23 cellular contexts compared by ENCODE assay signal in the genomic region with DNA sequence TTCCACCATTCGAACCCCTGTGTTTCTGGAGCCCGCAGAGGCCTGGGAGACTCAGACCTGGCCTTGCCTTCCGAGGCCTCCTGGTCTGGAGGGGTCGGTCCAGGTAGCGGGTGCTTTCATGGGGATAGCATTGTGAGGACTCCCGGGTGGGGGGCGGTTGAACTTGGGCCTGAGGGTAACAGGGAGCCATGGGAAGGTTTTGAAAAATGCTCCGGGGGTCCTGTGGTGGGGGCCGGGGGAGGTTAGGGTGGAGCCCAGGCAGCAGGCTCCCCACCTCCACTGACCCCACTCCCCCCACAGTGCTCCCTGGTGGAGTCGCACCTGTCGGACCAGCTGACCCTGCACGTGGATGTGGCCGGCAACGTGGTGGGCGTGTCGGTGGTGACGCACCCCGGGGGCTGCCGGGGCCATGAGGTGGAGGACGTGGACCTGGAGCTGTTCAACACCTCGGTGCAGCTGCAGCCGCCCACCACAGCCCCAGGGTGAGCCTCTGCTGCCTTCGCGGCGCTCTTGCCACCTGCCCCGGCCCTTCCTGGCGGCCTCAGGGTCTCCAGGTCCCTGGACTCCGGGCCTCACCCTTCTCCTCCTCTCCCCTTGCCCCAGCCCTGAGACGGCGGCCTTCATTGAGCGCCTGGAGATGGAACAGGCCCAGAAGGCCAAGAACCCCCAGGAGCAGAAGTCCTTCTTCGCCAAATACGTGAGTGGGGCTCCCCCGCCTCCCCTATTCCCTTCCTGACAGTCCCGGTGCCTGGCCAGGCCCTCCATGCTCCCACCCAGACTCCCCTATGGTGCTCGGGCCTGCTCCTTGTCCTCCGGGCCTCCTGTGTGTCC. TPM values are rescaled to one million over a fixed set of nuclear protein-coding genes. Genes with fewer than 3 reads are reported as not detected.
"Had no signal": no experiment of that assay in that cellular context is flagged by ENCODE, and none has a peak within 500 bp of the region (broad histone marks: within the 10 kb centered on the region; RNA-seq: fewer than 3 reads in every experiment).

No MANE protein-coding gene starts in this region.

- ATAC-seq: activated CD8-positive, alpha-beta T cell treated with anti-CD3 and anti-CD28 coated beads, Interleukin-2, amount 10 ng/mL, durations not matched to agents 7 days and 5 days; lower lobe of right lung had no signal

- H3K27ac ChIP-seq: epithelial cell of prostate, lower lobe of right lung, SJSA1, suprapubic skin had no signal

- H3K9me3 ChIP-seq: lower lobe of right lung, SJSA1, suprapubic skin had no signal

- H3K4me3 ChIP-seq: lower lobe of right lung, SJSA1, suprapubic skin had no signal

- DNase-seq: activated B cell treated with CpG ODN at 0.5 μM for 24 hours; activated CD4-positive, alpha-beta T cell treated with anti-CD3 and anti-CD28 coated beads, Interleukin-2, amount 10 ng/mL, durations not matched to agents 24 days and 14 days; activated CD8-positive, alpha-beta memory T cell treated with anti-CD3 and anti-CD28 coated beads, Interleukin-2, amount 50 U/mL, for 4 hours; activated CD8-positive, alpha-beta T cell treated with anti-CD3 and anti-CD28 coated beads, Interleukin-2, amount 10 ng/mL, durations not matched to agents 7 days and 5 days; effector memory CD4-positive, alpha-beta T cell; foreskin melanocyte; immature natural killer cell; lower lobe of right lung; midbrain; stimulated activated CD4-positive, alpha-beta T cell treated with anti-CD3 and anti-CD28 coated beads, Interleukin-15, amount 100 ng/mL, for 24 hours; stimulated activated CD4-positive, alpha-beta T cell treated with anti-CD3 and anti-CD28 coated beads, Interleukin-4, amount 100 ng/mL, for 1 hour; stimulated activated naive CD4-positive, alpha-beta T cell treated with Interleukin-2 at 50 U/mL for 16 hours; SW 1271 had no signal

- H3K9me3 Mint-ChIP-seq: activated B cell treated with CpG ODN at 0.5 μM for 24 hours; activated CD4-positive, alpha-beta T cell treated with anti-CD3 and anti-CD28 coated beads, Interleukin-2, amount 10 ng/mL, durations not matched to agents 24 days and 14 days; immature natural killer cell; type B pancreatic cell had no signal

- H3K27me3 ChIP-seq: SJSA1, suprapubic skin had no signal

- H3K27me3 Mint-ChIP-seq: activated B cell treated with CpG ODN at 0.5 μM for 24 hours; activated CD4-positive, alpha-beta T cell treated with anti-CD3 and anti-CD28 coated beads, Interleukin-2, amount 10 ng/mL, durations not matched to agents 24 days and 14 days; activated naive CD8-positive, alpha-beta T cell had no signal

- H3K4me3 Mint-ChIP-seq: activated B cell treated with CpG ODN at 0.5 μM for 24 hours; activated CD4-positive, alpha-beta T cell treated with anti-CD3 and anti-CD28 coated beads, Interleukin-2, amount 10 ng/mL, durations not matched to agents 24 days and 14 days; activated CD8-positive, alpha-beta T cell treated with anti-CD3 and anti-CD28 coated beads, Interleukin-2, amount 10 ng/mL, durations not matched to agents 7 days and 5 days; activated naive CD8-positive, alpha-beta T cell; brain; immature natural killer cell; T-helper 2 cell treated with Interferon-gamma antibody and Interleukin-4, amounts not matched to agents 5 μg/mL and 100 μg/mL, for 36 hours; type B pancreatic cell had no signal

- H3K27ac Mint-ChIP-seq: activated B cell treated with CpG ODN at 0.5 μM for 24 hours; activated CD4-positive, alpha-beta T cell treated with anti-CD3 and anti-CD28 coated beads, Interleukin-2, amount 10 ng/mL, durations not matched to agents 24 days and 14 days; activated CD8-positive, alpha-beta T cell treated with anti-CD3 and anti-CD28 coated beads, Interleukin-2, amount 10 ng/mL, durations not matched to agents 7 days and 5 days; activated naive CD8-positive, alpha-beta T cell; T-helper 2 cell treated with Interferon-gamma antibody and Interleukin-4, amounts not matched to agents 5 μg/mL and 100 μg/mL, for 36 hours; type B pancreatic cell had no signal

RNA-seq across cellular contexts. Expression of a gene that starts 3.8 kb away (rescaled TPM):
- total RNA-seq: SJSA1 had no signal

RNA-seq across cellular contexts. Expression of a gene that starts 33.2 kb away (rescaled TPM):
- total RNA-seq: activated B cell treated with CpG ODN at 0.5 μM for 24 hours; activated CD4-positive, alpha-beta T cell treated with anti-CD3 and anti-CD28 coated beads, Interleukin-2, amount 10 ng/mL, durations not matched to agents 24 days and 14 days; activated CD8-positive, alpha-beta T cell treated with anti-CD3 and anti-CD28 coated beads, Interleukin-2, amount 10 ng/mL, durations not matched to agents 7 days and 5 days; fibroblast of lung; lower lobe of right lung; myocyte; SJSA1; skeletal muscle tissue; suprapubic skin had no signal
- polyA plus RNA-seq: fibroblast of lung, immature natural killer cell had no signal

RNA-seq across cellular contexts. Expression of a gene that starts 47.8 kb away (rescaled TPM):
- total RNA-seq: activated CD8-positive, alpha-beta T cell treated with anti-CD3 and anti-CD28 coated beads, Interleukin-2, amount 10 ng/mL, durations not matched to agents 7 days and 5 days; lower lobe of right lung; SJSA1 had no signal
- polyA plus RNA-seq: fibroblast of lung, immature natural killer cell had no signal
